Comparison of ENCODE assay signal across 8 cellular contexts in genomic region chr7:30595461-30596042, GRCh38. TPM values are rescaled to one million over a fixed set of nuclear protein-coding genes. Genes with fewer than 3 reads are reported as not detected.
DNase-seq lines count a peak whose midpoint lies in the region; ATAC-seq and TF ChIP-seq lines count a peak whose summit lies in the region.

No MANE protein-coding gene starts in this region.

- no peaks in the 10 kb centered on the region for H3K9me3 ChIP-seq in PC-3 (ENCODE audit: low read length)
- no peaks in the 10 kb centered on the region for H3K9me3 ChIP-seq in effector memory CD4-positive, alpha-beta T cell (ENCODE audit: control insufficient read depth, low read length)

- CTCF ChIA-PET in PC-3 (lab: Charles Lee) = no interaction called here

- H3K79me2 ChIP-seq in PC-3 (ENCODE audit: low read length) = peaks cover 67% of the 10 kb centered on the region

- H3K4me3 Mint-ChIP-seq in natural killer cell treated with Interleukin-12 subunit alpha and Interleukin-12 subunit beta and Interleukin-15 and Interleukin-18, amount 100 ng/mL, for 72 hours = peak overlapping the region; percentile 100

- H3K36me3 ChIP-seq in PC-3 (ENCODE audit: low read depth, low read length) = peaks cover 9% of the 10 kb centered on the region
- peaks cover 12% of the 10 kb centered on the region for H3K36me3 ChIP-seq in effector memory CD4-positive, alpha-beta T cell (ENCODE audit: control insufficient read depth, insufficient read depth, low read length)

- no peak for TF ChIP-seq CTCF in PC-3 (conservative IDR thresholded peaks at IDR 0.05; ENCODE audit: low read depth, low read length)

- peak overlapping the region; percentile 98 for H3K27ac Mint-ChIP-seq in natural killer cell treated with Interleukin-12 subunit alpha and Interleukin-12 subunit beta and Interleukin-15 and Interleukin-18, amount 100 ng/mL, for 72 hours

- H3K4me2 ChIP-seq in PC-3 (ENCODE audit: low read length) = peak overlapping the region; percentile 89

- peaks cover 16% of the 10 kb centered on the region; the same call in 1 of the 2 replicates for H4K20me1 ChIP-seq in PC-3 (ENCODE audit: low read length)

- no peaks in the 10 kb centered on the region for H3K9me2 ChIP-seq in PC-3 (replicated peaks; ENCODE audit: low read length)

- H3K9me3 Mint-ChIP-seq in natural killer cell treated with Interleukin-12 subunit alpha and Interleukin-12 subunit beta and Interleukin-15 and Interleukin-18, amount 100 ng/mL, for 72 hours = no peaks in the 10 kb centered on the region

- peak overlapping the region; percentile 98; the same call in 1 of the 2 replicates for H2AFZ ChIP-seq in PC-3 (ENCODE audit: low read length)

- no peaks in the 10 kb centered on the region for H3K27me3 ChIP-seq in PC-3 (ENCODE audit: low read length)
- H3K27me3 ChIP-seq in effector memory CD4-positive, alpha-beta T cell (replicated peaks; ENCODE audit: control insufficient read depth, insufficient read depth, low read length, poor library complexity, severe bottlenecking) = no peaks in the 10 kb centered on the region

- peaks cover 25% of the 10 kb centered on the region for H3K36me3 Mint-ChIP-seq in natural killer cell treated with Interleukin-12 subunit alpha and Interleukin-12 subunit beta and Interleukin-15 and Interleukin-18, amount 100 ng/mL, for 72 hours

- TSS peak; percentile 45 for BruUV-seq in PC-3 (replicated peaks; lab: Mats Ljungman, UMichigan)

- ATAC-seq in PC-3 = no peak
- ATAC-seq in natural killer cell treated with Interleukin-12 subunit alpha and Interleukin-12 subunit beta and Interleukin-15 and Interleukin-18, amount 100 ng/mL, for 72 hours = no peak

- POLR2A ChIA-PET in PC-3 (lab: Charles Lee; ENCODE audit: unreplicated experiment) = no interaction called here

- intact Hi-C loops in PC-3 (cut with micrococcal nuclease) = no loop called here

- H3K4me1 ChIP-seq in PC-3 (ENCODE audit: insufficient read depth, low read length) = peaks cover 19% of the 10 kb centered on the region
- H3K4me1 ChIP-seq in effector memory CD4-positive, alpha-beta T cell (ENCODE audit: control insufficient read depth, insufficient read depth, low read length, poor library complexity, severe bottlenecking) = peaks cover 12% of the 10 kb centered on the region

- no peaks in the 10 kb centered on the region for H3F3A ChIP-seq in PC-3 (ENCODE audit: low read length, unreplicated experiment)

- H3K27me3 Mint-ChIP-seq in natural killer cell treated with Interleukin-12 subunit alpha and Interleukin-12 subunit beta and Interleukin-15 and Interleukin-18, amount 100 ng/mL, for 72 hours = no peaks in the 10 kb centered on the region

- peaks cover 35 to 44% of the 10 kb centered on the region in 2 donors for H3K4me1 Mint-ChIP-seq in natural killer cell treated with Interleukin-12 subunit alpha and Interleukin-12 subunit beta and Interleukin-15 and Interleukin-18, amount 100 ng/mL, for 72 hours (ENCODE audit: low read depth in 2 of 2)

- H3K9ac ChIP-seq in PC-3 (ENCODE audit: low read length) = peak overlapping the region; percentile 92

- H3K4me3 ChIP-seq in PC-3 (ENCODE audit: low read length) = peak overlapping the region; percentile 100
- H3K4me3 ChIP-seq in effector memory CD4-positive, alpha-beta T cell (ENCODE audit: insufficient read depth, low read depth, low read length, poor library complexity, severe bottlenecking) = peak overlapping the region; percentile 93

- peak; percentile 41 for DNase-seq in NCI-H748 (lab: John Stamatoyannopoulos, UW; ENCODE audit: unreplicated experiment)
- no peak for DNase-seq in NCI-H748 treated with DMSO at 0.1 percent for 48 hours (lab: John Stamatoyannopoulos, UW)
- peak; percentile 1 for DNase-seq in PC-3
- no peak for DNase-seq in effector memory CD4-positive, alpha-beta T cell
- DNase-seq in natural killer cell treated with Interleukin-12 subunit alpha and Interleukin-12 subunit beta and Interleukin-15 and Interleukin-18, amount 100 ng/mL, for 72 hours (ENCODE audit: low spot score) = no peak
- no peak for DNase-seq in iPS-NIHi7 (ENCODE audit: extremely low spot score)
- DNase-seq in SKM-1 treated with dmso at 0.1 percent for 144 hours (lab: John Stamatoyannopoulos, UW; ENCODE audit: unreplicated experiment) = no peak
- no peak for DNase-seq in DMS153 treated with DMSO at 0.1 percent for 48 hours (lab: John Stamatoyannopoulos, UW; ENCODE audit: unreplicated experiment)

- peak overlapping the region; percentile 71 for H3K27ac ChIP-seq in PC-3 (ENCODE audit: low read length)
- peak overlapping the region; percentile 89 for H3K27ac ChIP-seq in effector memory CD4-positive, alpha-beta T cell (ENCODE audit: insufficient read depth, low read length, poor library complexity, severe bottlenecking)

RNA-seq across cellular contexts. Expression of gene GARS1, which starts 0.9 kb away (rescaled TPM):
- total RNA-seq in PC-3 (2014; rRNA removed) = 95.4 and 106 TPM in 2 replicates
- total RNA-seq in natural killer cell treated with Interleukin-12 subunit alpha and Interleukin-12 subunit beta and Interleukin-15 and Interleukin-18, amount 100 ng/mL, for 72 hours = 100 to 1,000 TPM; 178 to 200 TPM

Comparison
In these comparisons a context has a peak if more than half of its experiments do, and no peak if none do; other contexts are left out.
1. DNase-seq: peak in NCI-H748 (single experiment) and PC-3 (single experiment); none in NCI-H748 treated with DMSO at 0.1 percent for 48 hours (single experiment), effector memory CD4-positive, alpha-beta T cell (0 of 3), natural killer cell treated with Interleukin-12 subunit alpha and Interleukin-12 subunit beta and Interleukin-15 and Interleukin-18, amount 100 ng/mL, for 72 hours (single experiment), iPS-NIHi7 (single experiment), SKM-1 treated with dmso at 0.1 percent for 144 hours (single experiment) and DMS153 treated with DMSO at 0.1 percent for 48 hours (single experiment).